2 cellular contexts compared by ENCODE assay signal in genomic region chr9:98950262-98950661, GRCh38.
A peak's percentile ranks its signal among the peaks of the same experiment; 100 is the strongest.
TF ChIP-seq lines count a peak whose summit lies in the region.

No MANE protein-coding gene starts in this region.

TF ChIP-seq in HepG2, 621 proteins besides CTCF, POLR2A, EP300 and RAD21:
- peak; percentile 50 for TF ChIP-seq HNRNPK (IDR thresholded peaks at IDR 0.05; ENCODE audit: low read depth, low read length, poor library complexity, severe bottlenecking)
- no peak for TF ChIP-seq NFIB (CRISPR knock-in tag; IDR thresholded peaks at IDR 0.05; ENCODE audit: borderline replicate concordance)

TF ChIP-seq in K562, 482 proteins besides CTCF, POLR2A, EP300 and RAD21:
- TF ChIP-seq ZNF512 (tag; IDR thresholded peaks at IDR 0.05) (peak; percentile 59; the same call in 1 of the 2 replicates), ZC3H8 (IDR thresholded peaks at IDR 0.05) (no peak)
